In genomic region chr9:5851445-5851844, GRCh38 we compare ENCODE assay signal across 9 cellular contexts. TPM values are rescaled to one million over a fixed set of nuclear protein-coding genes. Genes with fewer than 3 reads are reported as not detected.
A peak's percentile ranks its signal among the peaks of the same experiment; 100 is the strongest.
DNase-seq lines count a peak whose midpoint lies in the region; FAIRE-seq and TF ChIP-seq lines count a peak whose summit lies in the region.
"Had no signal": no experiment of that assay in that cellular context is flagged by ENCODE, and none has a peak within 500 bp of the region (broad histone marks: within the 10 kb centered on the region; RNA-seq: fewer than 3 reads in every experiment).

No MANE protein-coding gene starts in this region.

- H3K27me3 ChIP-seq in GM23248 (replicated peaks; ENCODE audit: insufficient read depth) = no peaks in the 10 kb centered on the region
- H3K27me3 ChIP-seq in Loucy (ENCODE audit: insufficient read depth, low read length, poor library complexity, severe bottlenecking) = no peaks in the 10 kb centered on the region
- peaks cover 75% of the 10 kb centered on the region for H3K27me3 ChIP-seq in astrocyte (ENCODE audit: insufficient read depth, low read length)
- H3K27me3 ChIP-seq in left ventricle myocardium inferior (ENCODE audit: low read depth) = no peaks in the 10 kb centered on the region

- H3K36me3 Mint-ChIP-seq in astrocyte (ENCODE audit: low read depth, unreplicated experiment) = no peaks in the 10 kb centered on the region

- H3K9me3 ChIP-seq in GM23248 (ENCODE audit: low read depth) (no peaks in the 10 kb centered on the region), Loucy (ENCODE audit: insufficient read depth, low read depth, low read length) (no peaks in the 10 kb centered on the region), astrocyte (ENCODE audit: insufficient read depth, low read depth, low read length) (no peaks in the 10 kb centered on the region), left ventricle myocardium inferior (replicated peaks) (no peaks in the 10 kb centered on the region)

- H3K4me3 Mint-ChIP-seq in astrocyte (ENCODE audit: unreplicated experiment) = no peak overlapping the region

- H2AFZ ChIP-seq in GM23248 (no peak overlapping the region), Loucy (ENCODE audit: low read length) (no peak overlapping the region), astrocyte (ENCODE audit: low read depth, low read length) (no peak overlapping the region)

- H3K4me1 ChIP-seq in GM23248 (ENCODE audit: insufficient read depth) (0 out of 2 replicates have a peak, but pooled peaks cover 3% of the 10 kb centered on the region), Loucy (ENCODE audit: insufficient read depth, low read length, poor library complexity, severe bottlenecking) (peaks cover 64% of the 10 kb centered on the region), astrocyte (ENCODE audit: insufficient read depth, low read length) (no peaks in the 10 kb centered on the region), left ventricle myocardium inferior (no peaks in the 10 kb centered on the region)

- H3K9me3 Mint-ChIP-seq in astrocyte (ENCODE audit: unreplicated experiment) = no peaks in the 10 kb centered on the region

- H4K20me1 ChIP-seq in GM23248 (ENCODE audit: insufficient read depth) (no peaks in the 10 kb centered on the region), Loucy (ENCODE audit: insufficient read depth, low read length, poor library complexity, severe bottlenecking) (no peaks in the 10 kb centered on the region), astrocyte (ENCODE audit: insufficient read depth, low read length) (no peaks in the 10 kb centered on the region)

- peak; percentile 93 for FAIRE-seq in GM18507 (lab: Jason Lieb, UNC)
- FAIRE-seq in astrocyte (lab: Jason Lieb, UNC) = no peak

- no peaks in the 10 kb centered on the region for H3K9me2 ChIP-seq in GM23248 (ENCODE audit: insufficient read depth)
- no peaks in the 10 kb centered on the region for H3K9me2 ChIP-seq in Loucy (replicated peaks; ENCODE audit: low read depth, low read length)

- TF ChIP-seq CTCF in Loucy (conservative IDR thresholded peaks at IDR 0.05; ENCODE audit: low read length) (no peak), astrocyte (IDR thresholded peaks at IDR 0.05; ENCODE audit: insufficient read depth, low read depth, low read length) (no peak), left ventricle myocardium inferior (IDR thresholded peaks at IDR 0.05; ENCODE audit: borderline replicate concordance) (no peak)

- H3K9ac ChIP-seq in GM23248 (no peak overlapping the region), Loucy (ENCODE audit: low read depth, low read length, poor library complexity, severe bottlenecking) (peak overlapping the region; percentile 37), astrocyte (ENCODE audit: low read length) (no peak overlapping the region)

- peaks cover 4% of the 10 kb centered on the region for H3K27me3 Mint-ChIP-seq in astrocyte (ENCODE audit: low read depth, unreplicated experiment)

- H3F3A ChIP-seq in GM23248 (ENCODE audit: insufficient read depth) (0 out of 2 replicates have a peak, but pooled peaks cover 3% of the 10 kb centered on the region), Loucy (ENCODE audit: low read depth) (peaks cover 5% of the 10 kb centered on the region; the same call in 1 of the 2 replicates)

- DNase-seq in GM18507 (ENCODE audit: extremely low spot score, insufficient read length, low read depth) = peak; percentile 48
- DNase-seq in GM23248 = peak; percentile 77
- DNase-seq in astrocyte (ENCODE audit: low read depth) = peak; percentile 45
- DNase-seq in stimulated activated CD8-positive, alpha-beta memory T cell treated with anti-CD3 and anti-CD28 coated beads, Interleukin-4, amount 100 ng/mL, for 48 hours = peak; percentile 52
- DNase-seq in DMS79 treated with DMSO at 0.1 percent for 48 hours (lab: John Stamatoyannopoulos, UW) = no peak
- DNase-seq in left ventricle myocardium inferior = no peak
- no peak for DNase-seq in NCI-H187 (lab: John Stamatoyannopoulos, UW)

- H3K4me3 ChIP-seq in GM23248 = no peak overlapping the region
- H3K4me3 ChIP-seq in Loucy (ENCODE audit: low read length, poor library complexity, severe bottlenecking) = peak overlapping the region; percentile 22
- no peak overlapping the region for H3K4me3 ChIP-seq in astrocyte (ENCODE audit: insufficient read depth, low read depth, low read length)
- H3K4me3 ChIP-seq in left ventricle myocardium inferior = no peak overlapping the region
- H3K4me3 ChIP-seq: lung had no signal

- intact Hi-C loops in left ventricle myocardium inferior (cut with micrococcal nuclease) = no loop called here

- H3K27ac ChIP-seq in GM23248 = no peak overlapping the region
- H3K27ac ChIP-seq in astrocyte (ENCODE audit: low read depth, low read length) = no peak overlapping the region
- H3K27ac ChIP-seq in left ventricle myocardium inferior (replicated peaks) = no peak overlapping the region

- no peak overlapping the region for H3K4me2 ChIP-seq in GM23248 (ENCODE audit: unreplicated experiment)
- peak overlapping the region; percentile 41 for H3K4me2 ChIP-seq in Loucy (ENCODE audit: low read depth, low read length, poor library complexity, severe bottlenecking)
- H3K4me2 ChIP-seq in astrocyte (ENCODE audit: low read length) = no peak overlapping the region

- H3K27ac Mint-ChIP-seq in astrocyte (ENCODE audit: unreplicated experiment) = peak overlapping the region; percentile 73

- WGBS in GM23248 (ENCODE audit: low coverage in 1 of 2, low lambda C conversion rate in 2 of 2, missing lambda C conversion rate in 2 of 2), 2 experiments = 97 to 100% methylated on average over 2 of the region's 2 CpGs

- H3K36me3 ChIP-seq in GM23248 (ENCODE audit: low read depth) (no peaks in the 10 kb centered on the region), Loucy (ENCODE audit: insufficient read depth, low read length) (no peaks in the 10 kb centered on the region), astrocyte (ENCODE audit: insufficient read depth, low read length) (no peaks in the 10 kb centered on the region), left ventricle myocardium inferior (no peaks in the 10 kb centered on the region)

- in situ Hi-C loops in GM23248 (cut with MboI) = no loop called here

- peaks cover 15% of the 10 kb centered on the region for H3K4me1 Mint-ChIP-seq in astrocyte (ENCODE audit: low read depth, unreplicated experiment)

- H3K79me2 ChIP-seq in GM23248 (ENCODE audit: insufficient read depth) (no peaks in the 10 kb centered on the region), Loucy (ENCODE audit: insufficient read depth, low read length) (no peaks in the 10 kb centered on the region), astrocyte (ENCODE audit: insufficient read depth, low read length) (no peaks in the 10 kb centered on the region)

RNA-seq across cellular contexts. Expression of gene ERMP1, which starts 18.5 kb away (rescaled TPM):
- total RNA-seq in GM23248 (2014; rRNA removed; shearing (Covaris generic)) = 8.4 and 10.5 TPM in 2 replicates
- 2.6 TPM in 2 replicates for polyA plus RNA-seq in GM23248 (2016; fragmentation: Nextera tagmentation; extraction: Ambion mirVana)
- 8.8 and 11.8 TPM in 2 replicates for total RNA-seq in astrocyte
- 23.9 TPM for total RNA-seq in left ventricle myocardium inferior

RNA-seq across cellular contexts. Expression of gene MLANA, which starts 39.2 kb away (rescaled TPM):
- total RNA-seq in GM23248 (2014; rRNA removed; shearing (Covaris generic)) = not detected in 2 replicates
- polyA plus RNA-seq in GM23248 (2016; fragmentation: Nextera tagmentation; extraction: Ambion mirVana) = 0.24 TPM in 2 replicates
- total RNA-seq in astrocyte = not detected in 2 replicates
- not detected for total RNA-seq in left ventricle myocardium inferior
- total RNA-seq: lung had no signal
- polyA plus RNA-seq: lung had no signal

Comparison
In these comparisons a context has a peak if more than half of its experiments do, and no peak if none do; other contexts are left out.
1. DNase-seq: peak in GM18507 (single experiment), GM23248 (single experiment), astrocyte (single experiment) and stimulated activated CD8-positive, alpha-beta memory T cell treated with anti-CD3 and anti-CD28 coated beads, Interleukin-4, amount 100 ng/mL, for 48 hours (single experiment); none in DMS79 treated with DMSO at 0.1 percent for 48 hours (single experiment), left ventricle myocardium inferior (single experiment) and NCI-H187 (0 of 2).